In genomic region chr5:7628248-7628647, GRCh38 we compare ENCODE assay signal across 25 cellular contexts.
"Had no signal": no experiment of that assay in that cellular context is flagged by ENCODE, and none has a peak within 500 bp of the region (broad histone marks: within the 10 kb centered on the region; RNA-seq: fewer than 3 reads in every experiment).

No MANE protein-coding gene starts in this region.

- H3K27me3 ChIP-seq: SJCRH30 had no signal

- H3K4me2 ChIP-seq: KMS-11 had no signal

- DNase-seq: Kasumi-1; MV-4-11; NCI-H1048; NCI-H1105; NCI-H1417; NCI-H1436 treated with DMSO at 0.1 percent for 48 hours; NCI-H1694; NCI-H187 treated with DMSO at 0.1 percent for 48 hours; NCI-H2029 treated with DMSO at 0.1 percent for 48 hours; NCI-H2107; NCI-H2227 treated with DMSO at 0.1 percent for 48 hours; NCI-H526; NCI-H82; NK-92 treated with Interleukin-12 subunit alpha and Interleukin-12 subunit beta, amount 100 ng/mL, for 24 hours; PC-3; SHP77 treated with DMSO at 0.1 percent for 48 hours; SJCRH30; T-helper 1 cell had no signal

- ATAC-seq: K562, Panc1, PC-3, SK-N-SH treated with all-trans-retinoic acid at 6 μM for 48 hours had no signal

- H3K36me3 ChIP-seq: SJCRH30 had no signal

- H3K27ac ChIP-seq: HL-60, KMS-11, RWPE1 had no signal

- FAIRE-seq: HTR-8/SVneo, K562 had no signal

- H3K4me3 ChIP-seq: K562, SJCRH30 had no signal

- H3K9me3 ChIP-seq: SJCRH30 had no signal

- H3K9ac ChIP-seq: KMS-11 had no signal
